8 cellular contexts compared by ENCODE assay signal in the genomic region with DNA sequence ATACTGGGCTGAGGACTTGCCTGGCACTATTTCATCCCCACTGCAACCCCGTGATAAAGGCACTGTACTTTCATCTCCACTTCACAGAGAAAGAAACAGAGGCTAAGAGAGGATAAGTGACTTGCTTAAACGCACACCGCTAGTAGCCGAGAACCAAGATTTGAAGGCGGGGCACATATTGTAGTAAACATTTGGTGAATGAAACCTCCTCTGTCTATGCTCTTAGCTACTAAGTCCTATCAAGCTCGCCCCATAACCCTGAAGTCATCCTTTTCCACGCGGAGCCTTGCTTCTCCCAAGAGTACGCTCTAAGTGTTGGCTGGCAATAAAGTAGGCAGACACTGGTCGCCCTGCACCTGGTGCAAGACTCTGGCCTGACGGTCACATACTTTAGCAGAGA. TPM values are rescaled to one million over a fixed set of nuclear protein-coding genes. Genes with fewer than 3 reads are reported as not detected.
DNase-seq lines count a peak whose midpoint lies in the region; ATAC-seq and TF ChIP-seq lines count a peak whose summit lies in the region.

No MANE protein-coding gene starts in this region.

- peak overlapping the region in 7 of 8 donors; percentile 11 to 79 (median 52) for H3K27ac Mint-ChIP-seq in CD8-positive, alpha-beta memory T cell

- no peaks in the 10 kb centered on the region for H3K27me3 ChIP-seq in CD8-positive, alpha-beta memory T cell (ENCODE audit: insufficient read depth, low read length, poor library complexity, severe bottlenecking)
- H3K27me3 ChIP-seq in fibroblast of lung (ENCODE audit: control insufficient read depth, insufficient read depth, low read length) (no peaks in the 10 kb centered on the region), ovary (no peaks in the 10 kb centered on the region)

- intact Hi-C loops in ovary (cut with DNase I) = loop anchor here in 2 of 4 donors (5.0 to 10.0 kb wide), 3 partner anchors 48 to 120 kb away; no protein-coding TSS in a partner anchor
- intact Hi-C loops in posterior vena cava (cut with DNase I) = no loop called here

- ATAC-seq in GM21515 (IDR thresholded peaks at IDR 0.05; ENCODE audit: unreplicated experiment) = no peak
- no peak for ATAC-seq in HG02938 (IDR thresholded peaks at IDR 0.05; ENCODE audit: unreplicated experiment)

- 60 to 71% (median 71%) methylated on average over 11 of the region's 11 CpGs for WGBS in ovary, 3 donors

- CTCF ChIA-PET in CD8-positive, alpha-beta memory T cell (lab: Charles Lee) = interaction anchor here (1.7 kb wide), 1 partner anchor 143 kb away, joined by 6 read pairs; no protein-coding TSS in a partner anchor

- peaks cover 0 to 2% (median 0%) of the 10 kb centered on the region in 3 donors for H3K36me3 Mint-ChIP-seq in CD8-positive, alpha-beta memory T cell

- H3K27ac ChIP-seq in CD8-positive, alpha-beta memory T cell (ENCODE audit: low read depth, low read length) = no peak overlapping the region
- H3K27ac ChIP-seq in fibroblast of lung (ENCODE audit: insufficient read depth, low read length) (no peak overlapping the region), ovary (peak overlapping the region in 1 of 2 donors; percentile 69)

- no peaks in the 10 kb centered on the region for H3K9me3 Mint-ChIP-seq in CD8-positive, alpha-beta memory T cell

- no peaks in the 10 kb centered on the region for H3K27me3 Mint-ChIP-seq in CD8-positive, alpha-beta memory T cell

- no peaks in the 10 kb centered on the region for H4K20me1 ChIP-seq in fibroblast of lung (ENCODE audit: control insufficient read depth, extremely low read depth, insufficient read depth, low read length)

- H3K4me2 ChIP-seq in fibroblast of lung (ENCODE audit: extremely low read depth, insufficient read depth, low read length) = peak overlapping the region; percentile 51

- no peaks in the 10 kb centered on the region for H3K79me2 ChIP-seq in fibroblast of lung (ENCODE audit: control insufficient read depth, insufficient read depth, low read length)

- peak overlapping the region; percentile 58 to 81 (median 70) for H3K4me3 Mint-ChIP-seq in CD8-positive, alpha-beta memory T cell

- H3K9me3 ChIP-seq in CD8-positive, alpha-beta memory T cell (ENCODE audit: low read length) = no peaks in the 10 kb centered on the region
- H3K9me3 ChIP-seq in fibroblast of lung (ENCODE audit: control insufficient read depth, insufficient read depth, low read depth, low read length) (no peaks in the 10 kb centered on the region), ovary (no peaks in the 10 kb centered on the region)

- peaks cover 16 to 26% (median 23%) of the 10 kb centered on the region in 3 donors for H3K4me1 Mint-ChIP-seq in CD8-positive, alpha-beta memory T cell

- POLR2A ChIA-PET in CD8-positive, alpha-beta memory T cell (lab: Charles Lee) = no interaction called here

- H3K4me3 ChIP-seq in CD8-positive, alpha-beta memory T cell (ENCODE audit: low read length) = peak overlapping the region; percentile 25
- peak overlapping the region in 3 of 4 experiments; percentile 7 to 78 (median 51) for H3K4me3 ChIP-seq in fibroblast of lung (replicated peaks in 1 of 4; ENCODE audit: control extremely low read depth in 1 of 4, insufficient read depth in 1 of 4, low read depth in 3 of 4, low read length in 4 of 4)
- H3K4me3 ChIP-seq in ovary = peak overlapping the region; percentile 92

- TF ChIP-seq CTCF in fibroblast of lung (conservative IDR thresholded peaks at IDR 0.05 in 1 of 2, IDR thresholded peaks at IDR 0.05 in 1 of 2; ENCODE audit: low read depth in 1 of 2, low read length in 2 of 2) (no peak), ovary (IDR thresholded peaks at IDR 0.05) (no peak)

- peak in 1 of 5 donors; percentile 6 for DNase-seq in CD8-positive, alpha-beta memory T cell
- DNase-seq in RKO (ENCODE audit: low spot score) (peak; percentile 32), fibroblast of lung (ENCODE audit: low read depth in 2 of 2) (no peak), ovary (peak in 1 of 5 donors; percentile 18), posterior vena cava (ENCODE audit: low spot score) (no peak)
- DNase-seq in activated CD8-positive, alpha-beta memory T cell treated with anti-CD3 and anti-CD28 coated beads for 24 hours = no peak

- no peak overlapping the region for H3K9ac ChIP-seq in fibroblast of lung (ENCODE audit: insufficient read depth, low read length)

- TF ChIP-seq EP300 in ovary (IDR thresholded peaks at IDR 0.05) = no peak

- H2AFZ ChIP-seq in fibroblast of lung (ENCODE audit: low read length) = no peak overlapping the region

- TF ChIP-seq POLR2A in ovary (IDR thresholded peaks at IDR 0.05) = no peak

- H3K36me3 ChIP-seq in CD8-positive, alpha-beta memory T cell (ENCODE audit: insufficient read depth, low read length) = no peaks in the 10 kb centered on the region
- H3K36me3 ChIP-seq in fibroblast of lung (ENCODE audit: control insufficient read depth, insufficient read depth, low read length) (no peaks in the 10 kb centered on the region), ovary (no peaks in the 10 kb centered on the region)

- H3K4me1 ChIP-seq in CD8-positive, alpha-beta memory T cell (ENCODE audit: insufficient read depth, low read length) = peaks cover 17% of the 10 kb centered on the region
- peaks cover 3% of the 10 kb centered on the region for H3K4me1 ChIP-seq in fibroblast of lung (ENCODE audit: control insufficient read depth, extremely low read depth, insufficient read depth, low read length)
- peaks cover 8% of the 10 kb centered on the region for H3K4me1 ChIP-seq in ovary (ENCODE audit: insufficient read depth)

RNA-seq across cellular contexts. Expression of a gene that starts 1.1 kb away (rescaled TPM):
- total RNA-seq in CD8-positive, alpha-beta memory T cell = 10 to 100 TPM in 1 of 2 experiments, 1 to 10 TPM in 1; 9.7 to 11.0 TPM
- polyA plus RNA-seq in CD8-positive, alpha-beta memory T cell = 10.0 TPM
- total RNA-seq in fibroblast of lung (12.7 and 13.1 TPM in 2 replicates), ovary (10 to 100 TPM; 26.7 to 51.7 (median 43.7) TPM), posterior vena cava (10 to 100 TPM; 18.7 to 23.1 TPM)
- polyA plus RNA-seq in fibroblast of lung (7.9 and 11.5 TPM in 2 replicates), ovary (10 to 100 TPM; 12.0 to 24.0 TPM)
- 7.7 and 10.4 TPM in 2 replicates for polyA plus RNA-seq in fibroblast of lung (2012)
- polyA minus RNA-seq in fibroblast of lung (ENCODE audit: low replicate concordance) = 22.6 and 31.3 TPM in 2 replicates

Comparison
In these comparisons a context has a peak if more than half of its experiments do, and no peak if none do; other contexts are left out.
1. H3K4me3 ChIP-seq: peak in every context shown above with its lines; median percentile 92 in ovary; 51 in fibroblast of lung; 25 in CD8-positive, alpha-beta memory T cell.